8 cellular contexts compared by ENCODE assay signal in genomic region chr7:50142421-50143113, GRCh38. TPM values are rescaled to one million over a fixed set of nuclear protein-coding genes. Genes with fewer than 3 reads are reported as not detected.
DNase-seq lines count a peak whose midpoint lies in the region; ATAC-seq and TF ChIP-seq lines count a peak whose summit lies in the region.

No MANE protein-coding gene starts in this region.

- peaks cover 4% of the 10 kb centered on the region for H3F3A ChIP-seq in OCI-LY1 (ENCODE audit: insufficient read depth, low read length)

- H3K9ac ChIP-seq in OCI-LY1 (ENCODE audit: low read length) = peak overlapping the region; percentile 59

- no peaks in the 10 kb centered on the region for H3K4me1 Mint-ChIP-seq in mesothelial cell of epicardium

- no peaks in the 10 kb centered on the region for H3K36me3 ChIP-seq in OCI-LY1 (ENCODE audit: insufficient read depth, low read length)

- H3K9me2 ChIP-seq in OCI-LY1 (ENCODE audit: low read depth, low read length) = no peaks in the 10 kb centered on the region

- peaks cover 5% of the 10 kb centered on the region for H3K9me3 ChIP-seq in OCI-LY1 (ENCODE audit: low read length)

- H3K9me3 Mint-ChIP-seq in mesothelial cell of epicardium = peaks cover 4% of the 10 kb centered on the region

- peak overlapping the region; percentile 94 for H3K27ac ChIP-seq in OCI-LY1 (ENCODE audit: low read depth, low read length, poor library complexity, severe bottlenecking)

- peak; percentile 39 for ATAC-seq in HG02884 (IDR thresholded peaks at IDR 0.05; ENCODE audit: unreplicated experiment)
- ATAC-seq in GM21423 (IDR thresholded peaks at IDR 0.05; ENCODE audit: unreplicated experiment) = no peak

- TF ChIP-seq POLR2A in lower leg skin (IDR thresholded peaks at IDR 0.05) = no peak

- DNase-seq in ACHN = peak; percentile 57
- peak; percentile 33 for DNase-seq in EH (ENCODE audit: low read depth)
- DNase-seq in cardiac fibroblast (ENCODE audit: low read depth in 2 of 2) = peak; percentile 54
- no peak for DNase-seq in mesothelial cell of epicardium (ENCODE audit: low spot score in 2 of 2, unreplicated experiment in 2 of 2)
- no peak for DNase-seq in lower leg skin (ENCODE audit: low spot score in 2 of 2)

- no peak overlapping the region for H3K27ac Mint-ChIP-seq in mesothelial cell of epicardium

- H3K27me3 Mint-ChIP-seq in mesothelial cell of epicardium (ENCODE audit: low read depth) = peaks cover 14% of the 10 kb centered on the region

- H3K79me2 ChIP-seq in OCI-LY1 (ENCODE audit: insufficient read depth, low read length) = no peaks in the 10 kb centered on the region

- H4K20me1 ChIP-seq in OCI-LY1 (ENCODE audit: insufficient read depth, low read length) = no peaks in the 10 kb centered on the region

- WGBS in lower leg skin, 2 donors = 18 to 21% methylated on average over 5 of the region's 5 CpGs

- in situ Hi-C loops in ACHN (cut with HindIII; ENCODE audit: low pct_ligation_motif_present, low pct_unique_long_range_greater_than_20kb, low sequenced_read_pairs) = no loop called here

- H3K4me3 ChIP-seq in OCI-LY1 (ENCODE audit: low read depth, low read length, poor library complexity, severe bottlenecking) (peak overlapping the region; percentile 52), cardiac fibroblast (replicated peaks in 1 of 2; ENCODE audit: low read depth in 2 of 2, low read length in 2 of 2) (no peak overlapping the region), lower leg skin (ENCODE audit: low read depth, poor library complexity, severe bottlenecking) (no peak overlapping the region)

- no peaks in the 10 kb centered on the region for H3K36me3 Mint-ChIP-seq in mesothelial cell of epicardium

- TF ChIP-seq CTCF in OCI-LY1 (IDR thresholded peaks at IDR 0.05; ENCODE audit: low read length) (peak; percentile 81), cardiac fibroblast (IDR thresholded peaks at IDR 0.05; ENCODE audit: low read depth, low read length) (peak; percentile 58), mesothelial cell of epicardium (IDR thresholded peaks at IDR 0.05; ENCODE audit: unreplicated experiment) (peak; percentile 89), lower leg skin (IDR thresholded peaks at IDR 0.05) (no peak)

- peak overlapping the region; percentile 77 for H3K4me2 ChIP-seq in OCI-LY1 (ENCODE audit: low read length)

- no peak overlapping the region for H3K4me3 Mint-ChIP-seq in mesothelial cell of epicardium

- H3K27me3 ChIP-seq in OCI-LY1 (ENCODE audit: insufficient read depth, low read length) = no peaks in the 10 kb centered on the region

- H3K4me1 ChIP-seq in OCI-LY1 (ENCODE audit: insufficient read depth, low read length, severe bottlenecking) = peaks cover 75% of the 10 kb centered on the region

- H2AFZ ChIP-seq in OCI-LY1 (ENCODE audit: low read length) = peak overlapping the region; percentile 19; the same call in 1 of the 2 replicates

- intact Hi-C loops in lower leg skin (cut with DNase I; ENCODE audit: low total_unique reads) = loop anchor here (10.0 kb wide), 1 partner anchor 272 kb away; no protein-coding TSS in a partner anchor

RNA-seq across cellular contexts. Expression of gene ZPBP, which starts 49.5 kb away (rescaled TPM):
- total RNA-seq in mesothelial cell of epicardium (not detected in 3 replicates), lower leg skin (under 1 TPM in 1 of 4 donors, not detected in 3; 0.23 TPM)

Comparison
In these comparisons a context has a peak if more than half of its experiments do, and no peak if none do; other contexts are left out.
1. DNase-seq: peak in ACHN (single experiment), EH (single experiment) and cardiac fibroblast (2 of 2); none in mesothelial cell of epicardium (0 of 2) and lower leg skin (0 of 2).
2. CTCF ChIP-seq: peak in OCI-LY1 (single experiment), cardiac fibroblast (single experiment) and mesothelial cell of epicardium (single experiment); none in lower leg skin (0 of 3).